Comparison of ENCODE assay signal across 7 cellular contexts in genomic region chr13:63829609-63830008, GRCh38.
DNase-seq lines count a peak whose midpoint lies in the region; ATAC-seq, FAIRE-seq and TF ChIP-seq lines count a peak whose summit lies in the region.
"Not testable (repeated sequence)": the region's sequence is repeated elsewhere in the genome, so short reads cannot be mapped to it uniquely, and the experiment has no call there.

No MANE protein-coding gene starts in this region.

- H3K36me3 Mint-ChIP-seq in WTC11, memory B cell: not testable (repeated sequence)

- POLR2A ChIA-PET in Panc1 (lab: Charles Lee); WTC11 (lab: Charles Lee): not testable (repeated sequence)

- H3K4me3 ChIP-seq in Panc1 (ENCODE audit: low read depth in 2 of 2, low read length in 2 of 2); left lung: not testable (repeated sequence)

- TF ChIP-seq POLR2A in H54 (IDR thresholded peaks at IDR 0.05; ENCODE audit: low read depth, low read length), result not testable (repeated sequence)

- not testable (repeated sequence) for H3K4me1 Mint-ChIP-seq in WTC11, memory B cell

- H3K27ac Mint-ChIP-seq in WTC11, memory B cell: not testable (repeated sequence)

- intact Hi-C loops in Panc1 (cut with micrococcal nuclease; ENCODE audit: unreplicated experiment); left lung (cut with DNase I): not testable (repeated sequence)

- H3K36me3 ChIP-seq in Panc1 (ENCODE audit: control insufficient read depth, insufficient read depth, low read length); left lung: not testable (repeated sequence)

- not testable (repeated sequence) for H3K4me1 ChIP-seq in Panc1 (ENCODE audit: control insufficient read depth, insufficient read depth, low read length); left lung

- peak; percentile 86 for FAIRE-seq in H54 (lab: Jason Lieb, UNC)

- H3K27ac ChIP-seq in Panc1 (ENCODE audit: low read length); left lung: not testable (repeated sequence)

- H3K9me3 Mint-ChIP-seq in WTC11, memory B cell: not testable (repeated sequence)

- not testable (repeated sequence) for H3K27me3 Mint-ChIP-seq in WTC11 (ENCODE audit: low read depth); memory B cell

- ATAC-seq in GM18868 (IDR thresholded peaks at IDR 0.05; ENCODE audit: unreplicated experiment), result peak; percentile 58
- ATAC-seq in HG03103 (IDR thresholded peaks at IDR 0.05; ENCODE audit: low read depth, unreplicated experiment), result peak; percentile 52
- ATAC-seq in Panc1, result peak; percentile 73
- ATAC-seq in WTC11, result peak; percentile 100
- peak; percentile 52 for ATAC-seq in left lung
- ATAC-seq in memory B cell (ENCODE audit: low read depth), result peak; percentile 62

- TF ChIP-seq CTCF in Panc1 (IDR thresholded peaks at IDR 0.05); WTC11 (IDR thresholded peaks at IDR 0.05); left lung (IDR thresholded peaks at IDR 0.05): not testable (repeated sequence)

- not testable (repeated sequence) for H3K4me3 Mint-ChIP-seq in WTC11, memory B cell

- H3K27me3 ChIP-seq in Panc1 (ENCODE audit: control insufficient read depth, insufficient read depth, low read length); left lung: not testable (repeated sequence)

- BruUV-seq in Panc1 (replicated peaks; lab: Mats Ljungman, UMichigan), result not testable (repeated sequence)

- in situ Hi-C loops in Panc1 (cut with HindIII; ENCODE audit: low pct_unique_long_range_greater_than_20kb, low sequenced_read_pairs), result not testable (repeated sequence)

- CTCF ChIA-PET in Panc1 (lab: Charles Lee); WTC11 (lab: Charles Lee): not testable (repeated sequence)

- DNase-seq in H54 (ENCODE audit: insufficient read length, low spot score); Panc1 (ENCODE audit: low read depth, low spot score); WTC11 (ENCODE audit: low spot score); left lung; memory B cell (ENCODE audit: low spot score in 2 of 2): not testable (repeated sequence)

- H3K9me3 ChIP-seq in Panc1 (ENCODE audit: control insufficient read depth, insufficient read depth, low read depth, low read length); left lung: not testable (repeated sequence)
